In the genomic region with DNA sequence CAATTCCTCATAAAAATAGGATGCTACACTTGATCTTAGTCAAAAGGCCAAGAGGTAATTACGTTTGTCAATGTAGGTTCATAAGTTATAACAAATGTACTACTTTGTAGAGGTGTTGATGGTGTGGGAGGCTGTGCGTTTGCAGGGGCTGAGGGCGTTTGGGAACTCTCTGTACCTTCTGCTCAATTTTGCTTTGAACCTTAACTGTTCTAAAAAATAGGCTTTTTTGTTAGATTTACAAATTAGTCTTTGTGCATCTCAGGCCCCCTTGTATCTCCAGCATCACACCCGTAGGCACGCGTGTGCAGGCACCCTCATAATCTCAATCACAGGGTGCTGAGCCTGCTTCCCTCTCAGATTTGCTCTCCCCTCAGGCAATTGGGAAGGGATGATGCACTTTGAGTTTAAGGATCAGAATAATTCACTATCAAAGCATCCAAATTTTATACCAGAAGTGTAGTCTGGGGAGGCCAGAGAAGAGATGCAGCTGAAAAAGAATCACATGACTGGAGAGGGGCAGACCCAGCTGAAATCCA, we compare ENCODE assay signal across 35 cellular contexts. TPM values are rescaled to one million over a fixed set of nuclear protein-coding genes. Genes with fewer than 3 reads are reported as not detected.
"Had no signal": no experiment of that assay in that cellular context is flagged by ENCODE, and none has a peak within 500 bp of the region (broad histone marks: within the 10 kb centered on the region; RNA-seq: fewer than 3 reads in every experiment).

No MANE protein-coding gene starts in this region.

- H3K4me3 Mint-ChIP-seq: naive B cell; naive thymus-derived CD8-positive, alpha-beta T cell; natural killer cell treated with Interleukin-12 subunit alpha and Interleukin-12 subunit beta and Interleukin-15 and Interleukin-18, amount 100 ng/mL, for 72 hours; nephron progenitor cell; neural crest cell; stimulated activated effector memory CD8-positive, alpha-beta T cell treated with anti-CD3 and anti-CD28 coated beads, Interleukin-12 subunit alpha, Interleukin-12 subunit beta, amount 100 ng/mL, for 72 hours; stimulated activated naive B cell treated with anti-CD40 and anti-IgM and Interleukin-4, amounts not matched to agents 10 μg/mL and 1 μg/mL and 100 μg/mL, for 72 hours; stimulated activated naive CD8-positive, alpha-beta T cell treated with anti-CD3 and anti-CD28 coated beads, Interleukin-15, Interleukin-2, amounts not matched to agents 100 ng/mL and 50 ng/mL, for 24 hours; type B pancreatic cell had no signal

- H3K27me3 ChIP-seq: neutrophil, pancreas, right atrium auricular region, right lobe of liver, sigmoid colon, stomach, thyroid gland, tibial nerve, upper lobe of right lung, uterus had no signal

- H3K4me3 ChIP-seq: pancreas, psoas muscle, right atrium auricular region, right lobe of liver, sigmoid colon, stomach, thoracic aorta, thyroid gland, tibial nerve, upper lobe of right lung, uterus had no signal

- H3K27ac ChIP-seq: neutrophil, pancreas, psoas muscle, right atrium auricular region, right lobe of liver, sigmoid colon, stomach, thoracic aorta, thyroid gland, tibial nerve, upper lobe of right lung, uterus had no signal

- H3K36me3 ChIP-seq: neutrophil, pancreas, right atrium auricular region, right lobe of liver, sigmoid colon, stomach, thoracic aorta, thyroid gland, tibial nerve, upper lobe of right lung, uterus had no signal

- H3K36me3 Mint-ChIP-seq: naive B cell; naive thymus-derived CD8-positive, alpha-beta T cell; natural killer cell treated with Interleukin-12 subunit alpha and Interleukin-12 subunit beta and Interleukin-15 and Interleukin-18, amount 100 ng/mL, for 72 hours; stimulated activated effector memory CD8-positive, alpha-beta T cell treated with anti-CD3 and anti-CD28 coated beads, Interleukin-12 subunit alpha, Interleukin-12 subunit beta, amount 100 ng/mL, for 72 hours; stimulated activated naive B cell treated with anti-CD40 and anti-IgM and Interleukin-4, amounts not matched to agents 10 μg/mL and 1 μg/mL and 100 μg/mL, for 72 hours; type B pancreatic cell had no signal

- H3K27me3 Mint-ChIP-seq: naive B cell; naive thymus-derived CD8-positive, alpha-beta T cell; natural killer cell treated with Interleukin-12 subunit alpha and Interleukin-12 subunit beta and Interleukin-15 and Interleukin-18, amount 100 ng/mL, for 72 hours; progenitor cell of endocrine pancreas; stimulated activated naive B cell treated with anti-CD40 and anti-IgM and Interleukin-4, amounts not matched to agents 10 μg/mL and 1 μg/mL and 100 μg/mL, for 72 hours; type B pancreatic cell had no signal

- H3K27ac Mint-ChIP-seq: naive B cell; naive thymus-derived CD8-positive, alpha-beta T cell; natural killer cell treated with Interleukin-12 subunit alpha and Interleukin-12 subunit beta and Interleukin-15 and Interleukin-18, amount 100 ng/mL, for 72 hours; nephron progenitor cell; progenitor cell of endocrine pancreas; stimulated activated effector memory CD8-positive, alpha-beta T cell treated with anti-CD3 and anti-CD28 coated beads, Interleukin-12 subunit alpha, Interleukin-12 subunit beta, amount 100 ng/mL, for 72 hours; stimulated activated naive B cell treated with anti-CD40 and anti-IgM and Interleukin-4, amounts not matched to agents 10 μg/mL and 1 μg/mL and 100 μg/mL, for 72 hours; stimulated activated naive CD8-positive, alpha-beta T cell treated with anti-CD3 and anti-CD28 coated beads, Interleukin-15, Interleukin-2, amounts not matched to agents 100 ng/mL and 50 ng/mL, for 24 hours; type B pancreatic cell had no signal

- ATAC-seq: naive thymus-derived CD8-positive, alpha-beta T cell; natural killer cell treated with Interleukin-12 subunit alpha and Interleukin-12 subunit beta and Interleukin-15 and Interleukin-18, amount 100 ng/mL, for 72 hours; pancreas; psoas muscle; right lobe of liver; stimulated activated effector memory CD8-positive, alpha-beta T cell treated with anti-CD3 and anti-CD28 coated beads, Interleukin-12 subunit alpha, Interleukin-12 subunit beta, amount 100 ng/mL, for 72 hours; stimulated activated naive B cell treated with anti-CD40 and anti-IgM and Interleukin-4, amounts not matched to agents 10 μg/mL and 1 μg/mL and 100 μg/mL, for 72 hours; upper lobe of right lung had no signal

- H3K9me3 Mint-ChIP-seq: naive thymus-derived CD8-positive, alpha-beta T cell; natural killer cell treated with Interleukin-12 subunit alpha and Interleukin-12 subunit beta and Interleukin-15 and Interleukin-18, amount 100 ng/mL, for 72 hours; nephron progenitor cell; neural crest cell; stimulated activated effector memory CD8-positive, alpha-beta T cell treated with anti-CD3 and anti-CD28 coated beads, Interleukin-12 subunit alpha, Interleukin-12 subunit beta, amount 100 ng/mL, for 72 hours; stimulated activated naive CD8-positive, alpha-beta T cell treated with anti-CD3 and anti-CD28 coated beads, Interleukin-15, Interleukin-2, amounts not matched to agents 100 ng/mL and 50 ng/mL, for 24 hours; type B pancreatic cell had no signal

- H3K9me3 ChIP-seq: neutrophil, pancreas, psoas muscle, right atrium auricular region, right lobe of liver, sigmoid colon, stomach, thoracic aorta, thyroid gland, tibial nerve, upper lobe of right lung, uterus had no signal

- H3K4me1 ChIP-seq: pancreas, psoas muscle, right atrium auricular region, right lobe of liver, sigmoid colon, stomach, thyroid gland, tibial nerve, upper lobe of right lung, uterus had no signal

- DNase-seq: naive B cell; naive thymus-derived CD8-positive, alpha-beta T cell; nephron progenitor cell; pancreas; posterior cingulate gyrus; psoas muscle; retina; right lobe of liver; sigmoid colon; small intestine; stimulated activated CD4-positive, alpha-beta T cell treated with anti-CD3 and anti-CD28 coated beads, Interleukin-15, amount 100 ng/mL, for 24 hours; stimulated activated CD4-positive, alpha-beta T cell treated with anti-CD3 and anti-CD28 coated beads, Interleukin-2, amount 100 ng/mL, for 24 hours; stimulated activated CD4-positive, alpha-beta T cell treated with anti-CD3 and anti-CD28 coated beads, Interleukin-2, amount 100 ng/mL, for 48 hours; stimulated activated CD4-positive, alpha-beta T cell treated with anti-CD3 and anti-CD28 coated beads, Interleukin-4, amount 100 ng/mL, for 24 hours; stimulated activated naive B cell treated with anti-CD40 and anti-IgM and Interleukin-4, amounts not matched to agents 10 μg/mL and 1 μg/mL and 100 μg/mL, for 72 hours; stimulated activated naive CD4-positive, alpha-beta T cell treated with Interleukin-2 at 50 U/mL for 16 hours; stomach; thyroid gland; upper lobe of right lung; uterus had no signal

- H3K4me1 Mint-ChIP-seq: naive B cell; neural crest cell; stimulated activated effector memory CD8-positive, alpha-beta T cell treated with anti-CD3 and anti-CD28 coated beads, Interleukin-12 subunit alpha, Interleukin-12 subunit beta, amount 100 ng/mL, for 72 hours; stimulated activated naive B cell treated with anti-CD40 and anti-IgM and Interleukin-4, amounts not matched to agents 10 μg/mL and 1 μg/mL and 100 μg/mL, for 72 hours had no signal

RNA-seq across cellular contexts. Expression of a gene that starts 36.1 kb away (rescaled TPM):
- total RNA-seq: naive thymus-derived CD8-positive, alpha-beta T cell; natural killer cell treated with Interleukin-12 subunit alpha and Interleukin-12 subunit beta and Interleukin-15 and Interleukin-18, amount 100 ng/mL, for 72 hours; neural crest cell; omental fat pad; osteocyte; pancreas; progenitor cell of endocrine pancreas; right atrium auricular region; sigmoid colon; stomach; subcutaneous adipose tissue; temporal lobe; thoracic aorta; thyroid gland; tibial nerve; upper lobe of right lung; uterus had no signal
- polyA plus RNA-seq: naive thymus-derived CD8-positive, alpha-beta T cell; urinary bladder had no signal
